In the genomic region with DNA sequence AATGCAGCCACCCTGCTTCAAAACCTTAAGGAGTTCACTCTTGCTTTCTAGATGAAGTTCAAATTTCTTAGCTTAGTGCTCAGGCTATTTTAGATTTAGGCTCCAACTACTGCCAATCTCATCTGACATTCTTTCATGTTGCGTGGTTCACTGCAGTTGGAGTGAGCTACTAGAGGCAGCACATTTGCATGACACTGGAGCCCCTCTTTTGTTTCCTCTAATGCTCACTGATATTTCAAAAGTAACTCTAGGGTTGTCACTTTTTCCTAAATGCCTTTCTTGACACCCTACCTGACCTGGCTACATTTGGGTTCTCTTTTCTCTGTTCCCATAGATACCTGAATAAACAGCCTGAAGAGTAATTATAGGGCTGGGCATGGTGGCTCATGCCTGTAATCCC, we compare ENCODE assay signal across 1 cellular context.
TF ChIP-seq lines count a peak whose summit lies in the region.

No MANE protein-coding gene starts in this region.

TF ChIP-seq in GM23338, 12 proteins besides CTCF, POLR2A, EP300 and RAD21 (continued from another document):
- TF ChIP-seq STAT1 (IDR thresholded peaks at IDR 0.05; ENCODE audit: unreplicated experiment) (no peak), JUNB (IDR thresholded peaks at IDR 0.05; ENCODE audit: unreplicated experiment) (no peak)
